ENCODE assay signal across 8 cellular contexts in the genomic region with DNA sequence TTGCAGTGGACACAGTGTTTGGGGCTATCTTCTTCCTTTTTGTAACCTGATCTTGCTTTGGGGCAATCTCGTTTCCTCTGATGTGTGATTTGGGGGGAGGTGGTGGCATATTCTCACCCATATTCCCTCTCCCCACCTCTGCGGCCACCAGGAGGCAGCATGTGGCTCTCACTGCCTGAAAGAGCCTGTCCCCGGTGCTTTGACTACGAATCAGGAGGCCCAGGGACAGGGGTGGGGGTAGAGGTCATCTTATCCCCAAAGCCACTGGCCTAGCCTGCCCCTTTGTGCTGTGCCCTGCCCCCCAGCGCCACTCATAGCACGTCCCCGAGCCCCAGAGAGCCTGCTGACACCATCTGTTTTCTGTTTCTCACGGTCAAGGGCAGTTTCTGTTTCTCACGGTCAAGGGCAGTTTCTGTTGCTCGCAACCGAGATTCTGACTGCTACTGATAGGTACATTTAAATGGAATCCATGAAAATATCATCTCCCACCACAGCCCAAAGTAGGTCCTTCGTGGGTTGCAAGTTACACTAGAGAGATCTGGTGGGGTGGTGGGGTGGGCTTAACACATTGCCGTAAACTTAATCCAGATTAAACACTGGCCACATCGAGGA. TPM values are rescaled to one million over a fixed set of nuclear protein-coding genes. Genes with fewer than 3 reads are reported as not detected.
DNase-seq lines count a peak whose midpoint lies in the region; ATAC-seq and TF ChIP-seq lines count a peak whose summit lies in the region.

No MANE protein-coding gene starts in this region.

- TF ChIP-seq POLR2A in stomach (IDR thresholded peaks at IDR 0.05), result no peak

- POLR2A ChIA-PET in activated B cell treated with CpG ODN at 0.5 μM for 24 hours (lab: Charles Lee), result interaction anchor here (0.5 to 0.8 kb wide), 2 partner anchors 28 to 45 kb away, joined by 3 to 10 read pairs; a partner anchor contains a TSS

- no peak for DNase-seq in Right ventricle myocardium inferior (ENCODE audit: missing footprints)
- DNase-seq in cardiac septum (ENCODE audit: low spot score), result no peak
- DNase-seq in activated B cell treated with CpG ODN at 0.5 μM for 24 hours, result peak; percentile 28
- DNase-seq in colonic mucosa, result peak; percentile 65
- DNase-seq in mesothelial cell of epicardium (ENCODE audit: low spot score in 2 of 2, unreplicated experiment in 2 of 2), result no peak
- peak; percentile 50 for DNase-seq in stomach

- intact Hi-C loops in Right ventricle myocardium inferior (cut with DNase I), result no loop called here
- intact Hi-C loops in cardiac septum (cut with DNase I), result no loop called here
- intact Hi-C loops in activated B cell treated with CpG ODN at 0.5 μM for 24 hours (cut with micrococcal nuclease), result loop anchor here (1.0 kb wide), 2 partner anchors 31 to 81 kb away; no protein-coding TSS in a partner anchor
- intact Hi-C loops in colonic mucosa (cut with DNase I), result no loop called here
- intact Hi-C loops in stomach (cut with DNase I; ENCODE audit: low total_unique reads), result no loop called here

- 0 out of 2 replicates have a peak, but pooled peaks cover 2% of the 10 kb centered on the region for H3K9me3 ChIP-seq in HUES64 (ENCODE audit: insufficient read depth, low read depth, low read length)
- no peaks in the 10 kb centered on the region for H3K9me3 ChIP-seq in colonic mucosa
- no peaks in the 10 kb centered on the region for H3K9me3 ChIP-seq in stomach

- peak overlapping the region; percentile 27 for H3K27ac Mint-ChIP-seq in activated B cell treated with CpG ODN at 0.5 μM for 24 hours
- H3K27ac Mint-ChIP-seq in mesothelial cell of epicardium, result peak overlapping the region; percentile 53

- H3K9me3 Mint-ChIP-seq in activated B cell treated with CpG ODN at 0.5 μM for 24 hours (no peaks in the 10 kb centered on the region), mesothelial cell of epicardium (no peaks in the 10 kb centered on the region)

- TF ChIP-seq CTCF in activated B cell treated with CpG ODN at 0.5 μM for 24 hours (IDR thresholded peaks at IDR 0.05) (no peak), colonic mucosa (IDR thresholded peaks at IDR 0.05) (no peak), mesothelial cell of epicardium (IDR thresholded peaks at IDR 0.05; ENCODE audit: unreplicated experiment) (no peak), stomach (IDR thresholded peaks at IDR 0.05) (peak in 3 of 7 experiments; percentile 11 to 28 (median 17))

- H3K27me3 ChIP-seq in HUES64 (ENCODE audit: insufficient read depth, low read length) (no peaks in the 10 kb centered on the region), colonic mucosa (no peaks in the 10 kb centered on the region), stomach (no peaks in the 10 kb centered on the region)

- H3K4me3 ChIP-seq in HUES64 (ENCODE audit: low read length) (no peak overlapping the region), colonic mucosa (no peak overlapping the region), stomach (no peak overlapping the region)

- peak overlapping the region; percentile 42 for H3K4me3 Mint-ChIP-seq in activated B cell treated with CpG ODN at 0.5 μM for 24 hours
- H3K4me3 Mint-ChIP-seq in mesothelial cell of epicardium, result no peak overlapping the region

- 38% methylated on average over 11 of the region's 14 CpGs for WGBS in HUES64
- 35 to 50% (median 36%) methylated on average over 12 to 14 of the region's 14 CpGs for WGBS in stomach, 5 donors

- ATAC-seq in Right ventricle myocardium inferior, result peak; percentile 21
- ATAC-seq in activated B cell treated with CpG ODN at 0.5 μM for 24 hours (ENCODE audit: low read depth), result peak; percentile 65
- no peak for ATAC-seq in HG03457 (IDR thresholded peaks at IDR 0.05; ENCODE audit: unreplicated experiment)

- CTCF ChIA-PET in activated B cell treated with CpG ODN at 0.5 μM for 24 hours (lab: Charles Lee), result interaction anchor here (0.8 to 2.1 kb wide), 4 partner anchors 31 to 265 kb away, joined by 3 to 14 read pairs (median 5); no protein-coding TSS in a partner anchor

- H3K4me1 Mint-ChIP-seq in activated B cell treated with CpG ODN at 0.5 μM for 24 hours, result no peaks in the 10 kb centered on the region
- H3K4me1 Mint-ChIP-seq in mesothelial cell of epicardium, result peaks cover 6% of the 10 kb centered on the region

- H3K27me3 Mint-ChIP-seq in activated B cell treated with CpG ODN at 0.5 μM for 24 hours (no peaks in the 10 kb centered on the region), mesothelial cell of epicardium (ENCODE audit: low read depth) (no peaks in the 10 kb centered on the region)

- no peaks in the 10 kb centered on the region for H3K36me3 ChIP-seq in HUES64 (ENCODE audit: insufficient read depth, low read length)
- H3K36me3 ChIP-seq in colonic mucosa, result no peaks in the 10 kb centered on the region
- H3K36me3 ChIP-seq in stomach, result no peaks in the 10 kb centered on the region

- H3K36me3 Mint-ChIP-seq in activated B cell treated with CpG ODN at 0.5 μM for 24 hours (ENCODE audit: low read depth) (no peaks in the 10 kb centered on the region), mesothelial cell of epicardium (no peaks in the 10 kb centered on the region)

- H3K9ac ChIP-seq in HUES64 (ENCODE audit: low read depth, low read length) (0 out of 2 replicates have a peak overlapping the region, but pooled peaks have one; percentile 25), colonic mucosa (ENCODE audit: low read depth in 2 of 2, low read length in 2 of 2) (no peak overlapping the region)

- peaks cover 16% of the 10 kb centered on the region for H3K4me1 ChIP-seq in HUES64 (ENCODE audit: insufficient read depth, low read length)
- H3K4me1 ChIP-seq in colonic mucosa, result no peaks in the 10 kb centered on the region
- peaks cover 0 to 21% (median 14%) of the 10 kb centered on the region in 4 donors for H3K4me1 ChIP-seq in stomach

- no peak for TF ChIP-seq EP300 in stomach (IDR thresholded peaks at IDR 0.05)

- H3K27ac ChIP-seq in HUES64 (ENCODE audit: low read depth, low read length) (no peak overlapping the region), colonic mucosa (no peak overlapping the region), stomach (peak overlapping the region in 2 of 5 donors; percentile 14 to 42)

RNA-seq across cellular contexts. Expression of a gene that starts 28.2 kb away (rescaled TPM):
- total RNA-seq in Right ventricle myocardium inferior, result 177 TPM
- 101 TPM for total RNA-seq in cardiac septum
- 15.9 TPM for polyA plus RNA-seq in HUES64 (2013, experiment 1 of 2)
- polyA plus RNA-seq in HUES64 (2013, experiment 2 of 2), result 23.3 TPM
- 10.4 and 10.8 TPM in 2 replicates for total RNA-seq in activated B cell treated with CpG ODN at 0.5 μM for 24 hours
- total RNA-seq in colonic mucosa, result 10 to 100 TPM; 35.6 to 62.1 TPM
- total RNA-seq in mesothelial cell of epicardium, result 12.0 to 13.2 TPM (median 12.6 TPM) in 3 replicates
- total RNA-seq in stomach, result 10 to 100 TPM in 2 of 5 donors, 1 to 10 TPM in 2, under 1 TPM in 1; 0.58 to 20.9 (median 9.6) TPM
- 10 to 100 TPM; 19.3 to 65.5 (median 34.4) TPM for polyA plus RNA-seq in stomach

RNA-seq across cellular contexts. Expression of a gene that starts 37.5 kb away (rescaled TPM):
- total RNA-seq in Right ventricle myocardium inferior (not detected), cardiac septum (not detected), activated B cell treated with CpG ODN at 0.5 μM for 24 hours (not detected in 2 replicates), colonic mucosa (not detected), mesothelial cell of epicardium (not detected in 3 replicates), stomach (not detected)
- polyA plus RNA-seq in HUES64 (2013, experiment 1 of 2), result not detected
- not detected for polyA plus RNA-seq in HUES64 (2013, experiment 2 of 2)
- polyA plus RNA-seq in stomach, result not detected

Comparison
In these comparisons a context has a peak if more than half of its experiments do, and no peak if none do; other contexts are left out.
1. DNase-seq: peak in activated B cell treated with CpG ODN at 0.5 μM for 24 hours (single experiment), colonic mucosa (single experiment) and stomach (single experiment); none in Right ventricle myocardium inferior (single experiment), cardiac septum (single experiment) and mesothelial cell of epicardium (0 of 2).